In genomic region chr1:207997486-207998268, GRCh38 we compare ENCODE assay signal across 8 cellular contexts.
DNase-seq lines count a peak whose midpoint lies in the region; ATAC-seq, FAIRE-seq and TF ChIP-seq lines count a peak whose summit lies in the region.

No MANE protein-coding gene starts in this region.

- H3K27me3 ChIP-seq in HCT116 (ENCODE audit: insufficient read depth, low read length) (peaks cover 20% of the 10 kb centered on the region), keratinocyte (ENCODE audit: control insufficient read depth, extremely low read depth, insufficient read depth, low read length) (peaks cover 6% of the 10 kb centered on the region)

- in situ Hi-C loops in T47D (cut with HindIII; ENCODE audit: low pct_unique_long_range_greater_than_20kb, low sequenced_read_pairs), result no loop called here

- H2AFZ ChIP-seq in HCT116 (ENCODE audit: low read depth, low read length, poor library complexity, severe bottlenecking) (peak overlapping the region; percentile 81), keratinocyte (ENCODE audit: control insufficient read depth, low read length) (no peak overlapping the region)

- H3K9ac ChIP-seq in HCT116 (ENCODE audit: low read length) (no peak overlapping the region), keratinocyte (ENCODE audit: control insufficient read depth, extremely low read depth, insufficient read depth, low read length) (no peak overlapping the region)

- intact Hi-C loops in HCT116 (cut with micrococcal nuclease), result no loop called here

- no peaks in the 10 kb centered on the region for H4K20me1 ChIP-seq in HCT116 (ENCODE audit: insufficient read depth)
- H4K20me1 ChIP-seq in keratinocyte (ENCODE audit: control insufficient read depth, extremely low read depth, insufficient read depth, low read length), result no peaks in the 10 kb centered on the region

- no TSS peak for BruUV-seq in HCT116 (replicated peaks; lab: Mats Ljungman, UMichigan)

- no peaks in the 10 kb centered on the region for H3K79me2 ChIP-seq in HCT116 (ENCODE audit: insufficient read depth, low read length)
- no peaks in the 10 kb centered on the region for H3K79me2 ChIP-seq in keratinocyte (ENCODE audit: control insufficient read depth, insufficient read depth, low read length)

- H3K9me1 ChIP-seq in keratinocyte (ENCODE audit: control insufficient read depth, extremely low read depth, insufficient read depth, low read length), result no peaks in the 10 kb centered on the region

- TF ChIP-seq CTCF in HCT116 (IDR thresholded peaks at IDR 0.05 in 2 of 3, conservative IDR thresholded peaks at IDR 0.05 in 1 of 3; ENCODE audit: borderline replicate concordance in 1 of 3, insufficient read depth in 1 of 3, low read depth in 2 of 3, low read length in 2 of 3) (peak; percentile 56 to 75 (median 74)), keratinocyte (optimal IDR thresholded peaks at IDR 0.05 in 1 of 3, IDR thresholded peaks at IDR 0.05 in 1 of 3, conservative IDR thresholded peaks at IDR 0.05 in 1 of 3; ENCODE audit: extremely low read depth in 1 of 3, insufficient read depth in 2 of 3, low read length in 3 of 3) (peak; percentile 88 to 97 (median 97))

- RAD21 ChIA-PET in HCT116 (lab: Charles Lee; ENCODE audit: low non-redundant PET in 1 of 2, low total read pairs in 2 of 2, uncharacterized antibody in 2 of 2, unreplicated experiment in 2 of 2), result interaction anchor here (0.5 to 1.3 kb wide), 2 partner anchors 21 to 112 kb away, joined by 4 to 5 read pairs; no protein-coding TSS in a partner anchor

- H3K9me2 ChIP-seq in HCT116 (ENCODE audit: insufficient read depth), result no peaks in the 10 kb centered on the region

- CTCF ChIA-PET in HCT116 (lab: Charles Lee), result interaction anchor here (0.6 to 2.9 kb wide), 20 partner anchors 10 to 248 kb away, joined by 3 to 32 read pairs (median 4); partner anchors contain the start of gene PLXNA2

- TF ChIP-seq POLR2A in HCT116 (IDR thresholded peaks at IDR 0.05; ENCODE audit: borderline replicate concordance, extremely low read depth, insufficient read depth, insufficient read length), result no peak

- H3K9me3 ChIP-seq in HCT116 (ENCODE audit: control insufficient read depth in 1 of 2, insufficient read depth in 1 of 2, low read depth in 1 of 2, low read length in 2 of 2) (no peaks in the 10 kb centered on the region), keratinocyte (ENCODE audit: control insufficient read depth, low read depth, low read length) (no peaks in the 10 kb centered on the region)

- H3K36me3 ChIP-seq in HCT116 (ENCODE audit: control insufficient read depth in 1 of 2, insufficient read depth in 2 of 2, low read length in 2 of 2), result no peaks in the 10 kb centered on the region
- no peaks in the 10 kb centered on the region for H3K36me3 ChIP-seq in keratinocyte (ENCODE audit: control insufficient read depth in 2 of 2, extremely low read depth in 1 of 2, insufficient read depth in 2 of 2, low read length in 2 of 2)

- peak; percentile 30; the same call in 1 of the 2 replicates for TF ChIP-seq RAD21 in HCT116 (IDR thresholded peaks at IDR 0.05; ENCODE audit: low read depth)

- FAIRE-seq in keratinocyte (lab: Jason Lieb, UNC), result peak; percentile 95

- H3K4me2 ChIP-seq in HCT116 (ENCODE audit: low read length) (peak overlapping the region; percentile 33), keratinocyte (ENCODE audit: control insufficient read depth, extremely low read depth, insufficient read depth, low read depth, low read length) (no peak overlapping the region)

- H3K4me3 ChIP-seq in HCT116 (replicated peaks in 1 of 2; ENCODE audit: low read depth in 1 of 2, low read length in 2 of 2), result no peak overlapping the region
- H3K4me3 ChIP-seq in keratinocyte (ENCODE audit: control insufficient read depth in 2 of 3, extremely low read depth in 1 of 3, insufficient read depth in 2 of 3, low read depth in 1 of 3, low read length in 3 of 3), result no peak overlapping the region

- POLR2A ChIA-PET in HCT116 (lab: Charles Lee), result no interaction called here

- peak; percentile 92 for ATAC-seq in HCT116
- no peak for ATAC-seq in GM21723 (IDR thresholded peaks at IDR 0.05; ENCODE audit: unreplicated experiment)

- H3K27ac ChIP-seq in HCT116 (ENCODE audit: low read depth, low read length), result no peak overlapping the region
- no peak overlapping the region for H3K27ac ChIP-seq in keratinocyte (ENCODE audit: control insufficient read depth, insufficient read depth, low read length)

- dilution Hi-C loops in keratinocyte (cut with MboI; ENCODE audit: extremely low pct_ligation_motif_present, low sequenced_read_pairs), result no loop called here

- DNase-seq in DMS114 treated with DMSO at 0.1 percent for 48 hours (lab: John Stamatoyannopoulos, UW; ENCODE audit: unreplicated experiment) (peak; percentile 22), HCT116 (ENCODE audit: low read depth, low spot score) (peak; percentile 41), NCI-H146 (lab: John Stamatoyannopoulos, UW) (peak; percentile 68), UCSD-AML1 (lab: John Stamatoyannopoulos, UW; ENCODE audit: unreplicated experiment) (peak; percentile 50), T47D (ENCODE audit: low read depth in 1 of 2, low spot score in 1 of 2) (peak; percentile 73 to 84), keratinocyte (ENCODE audit: low read depth, low spot score) (peak; percentile 13)
- peak; percentile 18 to 29 for DNase-seq in stimulated activated CD4-positive, alpha-beta T cell treated with anti-CD3 and anti-CD28 coated beads, Interleukin-1b, Interleukin-23, amount 100 ng/mL, for 4 hours (ENCODE audit: low read depth in 2 of 2)

- no peaks in the 10 kb centered on the region for H3K4me1 ChIP-seq in HCT116 (ENCODE audit: control insufficient read depth in 1 of 2, insufficient read depth in 2 of 2, low read length in 2 of 2)
- no peaks in the 10 kb centered on the region for H3K4me1 ChIP-seq in keratinocyte (ENCODE audit: control insufficient read depth, extremely low read depth, insufficient read depth, low read length)

TF ChIP-seq in HCT116, 20 proteins besides CTCF, POLR2A, EP300 and RAD21:
- TF ChIP-seq MAX (IDR thresholded peaks at IDR 0.05) (peak; percentile 38; the same call in 1 of the 2 replicates), ZFX (IDR thresholded peaks at IDR 0.05) (no peak)

Comparison
In these comparisons a context has a peak if more than half of its experiments do, and no peak if none do; other contexts are left out.
1. DNase-seq: peak in every context shown above with its lines; median percentile 78 in T47D; 68 in NCI-H146; 50 in UCSD-AML1; 41 in HCT116; 24 in stimulated activated CD4-positive, alpha-beta T cell treated with anti-CD3 and anti-CD28 coated beads, Interleukin-1b, Interleukin-23, amount 100 ng/mL, for 4 hours; 22 in DMS114 treated with DMSO at 0.1 percent for 48 hours; 13 in keratinocyte.